ENCODE assay signal across 23 cellular contexts in the genomic region with DNA sequence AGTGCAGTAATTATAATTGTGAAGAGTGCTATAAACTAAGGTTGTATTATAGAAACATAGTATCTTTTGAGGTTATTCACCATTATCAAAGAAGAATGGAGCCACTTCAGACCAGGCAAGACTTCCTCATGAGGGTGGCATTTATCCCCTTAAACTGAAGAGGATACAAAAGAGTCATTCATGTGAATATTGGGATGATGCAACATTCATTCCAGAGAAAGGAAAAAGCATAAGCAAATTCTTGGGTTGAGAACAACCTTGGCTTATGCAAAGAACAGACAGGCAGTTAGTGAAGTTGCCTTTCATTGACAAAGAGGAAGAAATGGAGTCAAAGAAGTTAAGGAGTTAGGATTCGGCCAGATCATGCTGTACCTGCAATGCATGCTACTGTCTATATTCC.
DNase-seq lines count a peak whose midpoint lies in the region; ATAC-seq and TF ChIP-seq lines count a peak whose summit lies in the region.
"Had no signal": no experiment of that assay in that cellular context is flagged by ENCODE, and none has a peak within 500 bp of the region (broad histone marks: within the 10 kb centered on the region; RNA-seq: fewer than 3 reads in every experiment).

No MANE protein-coding gene starts in this region.

- H3K27me3 ChIP-seq in A673 (replicated peaks; ENCODE audit: insufficient read depth, low read depth, low read length, poor library complexity) (no peaks in the 10 kb centered on the region), dorsolateral prefrontal cortex (no peaks in the 10 kb centered on the region)
- H3K27me3 ChIP-seq: SJCRH30 had no signal

- ATAC-seq in WTC11 (no peak), GM21528 (IDR thresholded peaks at IDR 0.05; ENCODE audit: low FRiP score, unreplicated experiment) (no peak)
- ATAC-seq: PC-3 had no signal

- BruUV-seq in A673 (replicated peaks; lab: Mats Ljungman, UMichigan), result no TSS peak

- no peak overlapping the region for H3K27ac ChIP-seq in A673 (ENCODE audit: low read depth, low read length, poor library complexity, severe bottlenecking)
- no peak overlapping the region for H3K27ac ChIP-seq in dorsolateral prefrontal cortex
- H3K27ac ChIP-seq: KMS-11, SJCRH30 had no signal

- H3K4me3 ChIP-seq in A673 (ENCODE audit: low read depth, low read length, poor library complexity, severe bottlenecking) (no peak overlapping the region), dorsolateral prefrontal cortex (no peak overlapping the region)
- H3K4me3 ChIP-seq: SJCRH30 had no signal

- H3K36me3 Mint-ChIP-seq in WTC11, result no peaks in the 10 kb centered on the region
- H3K36me3 Mint-ChIP-seq: CD4-positive, alpha-beta memory T cell; IgD-negative memory B cell had no signal

- no peaks in the 10 kb centered on the region for H3K9me3 ChIP-seq in A673 (ENCODE audit: low read depth, low read length, poor library complexity, severe bottlenecking)
- H3K9me3 ChIP-seq: SJCRH30 had no signal

- H3K36me3 ChIP-seq in A673 (ENCODE audit: insufficient read depth, low read length, poor library complexity, severe bottlenecking), result no peaks in the 10 kb centered on the region
- H3K36me3 ChIP-seq: SJCRH30 had no signal

- H3K27ac Mint-ChIP-seq in WTC11, result peak overlapping the region; percentile 58; the same call in 1 of the 2 replicates
- H3K27ac Mint-ChIP-seq: CD4-positive, alpha-beta memory T cell; IgD-negative memory B cell had no signal

- no peak for TF ChIP-seq CTCF in A673 (conservative IDR thresholded peaks at IDR 0.05; ENCODE audit: low read depth, low read length)
- no peak for TF ChIP-seq CTCF in WTC11 (IDR thresholded peaks at IDR 0.05)
- TF ChIP-seq CTCF in dorsolateral prefrontal cortex (IDR thresholded peaks at IDR 0.05 in 54 of 56, conservative IDR thresholded peaks at IDR 0.05 in 2 of 56; ENCODE audit: low read depth in 1 of 56, partially characterized antibody in 56 of 56), result no peak

- H3K9me3 Mint-ChIP-seq in WTC11, result peaks cover 4% of the 10 kb centered on the region; the same call in 1 of the 2 replicates
- H3K9me3 Mint-ChIP-seq: H9 had no signal

- peaks cover under 1% of the 10 kb centered on the region for H3K4me1 ChIP-seq in A673 (ENCODE audit: insufficient read depth, low read length, poor library complexity, severe bottlenecking)
- H3K4me1 ChIP-seq: SJCRH30 had no signal

- intact Hi-C loops in A673 (cut with micrococcal nuclease; ENCODE audit: unreplicated experiment), result no loop called here
- intact Hi-C loops in dorsolateral prefrontal cortex (cut with DNase I), result no loop called here

- H3K27me3 Mint-ChIP-seq in WTC11 (ENCODE audit: low read depth), result no peaks in the 10 kb centered on the region
- H3K27me3 Mint-ChIP-seq: CD4-positive, alpha-beta memory T cell; IgD-negative memory B cell had no signal

- POLR2A ChIA-PET in A673 (lab: Charles Lee; ENCODE audit: low non-redundant PET) (no interaction called here), WTC11 (lab: Charles Lee) (no interaction called here)

- H3K4me1 Mint-ChIP-seq in WTC11, result peaks cover 36% of the 10 kb centered on the region
- H3K4me1 Mint-ChIP-seq: CD4-positive, alpha-beta memory T cell; IgD-negative memory B cell had no signal

- no peak overlapping the region for H3K4me3 Mint-ChIP-seq in WTC11
- H3K4me3 Mint-ChIP-seq: CD4-positive, alpha-beta memory T cell; H9; IgD-negative memory B cell had no signal

- CTCF ChIA-PET in A673 (lab: Charles Lee), result no interaction called here
- CTCF ChIA-PET in WTC11 (lab: Charles Lee), result no interaction called here

- DNase-seq in A673 (ENCODE audit: low spot score) (peak; percentile 24), HT1080 (ENCODE audit: low read depth) (peak; percentile 25), WTC11 (ENCODE audit: low spot score) (no peak), renal cortical epithelial cell (ENCODE audit: low read depth) (peak; percentile 54), NCI-H510A treated with DMSO at 0.1 percent for 48 hours (lab: John Stamatoyannopoulos, UW) (no peak), dorsolateral prefrontal cortex (no peak)
- DNase-seq: C1 segment of cervical spinal cord; Calu3; CD4-positive, alpha-beta memory T cell; H9; MM.1S; NCI-H1694; NCI-H2029 treated with DMSO at 0.1 percent for 48 hours; NCI-H2171; NCI-H226; NCI-H510A; NCI-H82; NK-92 treated with Interleukin-12 subunit alpha and Interleukin-12 subunit beta, amount 100 ng/mL, for 24 hours; PC-3; SJCRH30 had no signal

TF ChIP-seq in WTC11, 78 proteins besides CTCF, POLR2A, EP300 and RAD21 (continues in another document):
- TF ChIP-seq SMAD4 (CRISPR knock-in tag; IDR thresholded peaks at IDR 0.05), result no peak
- TF ChIP-seq ZNF138 (CRISPR knock-in tag; conservative IDR thresholded peaks at IDR 0.05), result no peak
- TF ChIP-seq, protein P1, sequence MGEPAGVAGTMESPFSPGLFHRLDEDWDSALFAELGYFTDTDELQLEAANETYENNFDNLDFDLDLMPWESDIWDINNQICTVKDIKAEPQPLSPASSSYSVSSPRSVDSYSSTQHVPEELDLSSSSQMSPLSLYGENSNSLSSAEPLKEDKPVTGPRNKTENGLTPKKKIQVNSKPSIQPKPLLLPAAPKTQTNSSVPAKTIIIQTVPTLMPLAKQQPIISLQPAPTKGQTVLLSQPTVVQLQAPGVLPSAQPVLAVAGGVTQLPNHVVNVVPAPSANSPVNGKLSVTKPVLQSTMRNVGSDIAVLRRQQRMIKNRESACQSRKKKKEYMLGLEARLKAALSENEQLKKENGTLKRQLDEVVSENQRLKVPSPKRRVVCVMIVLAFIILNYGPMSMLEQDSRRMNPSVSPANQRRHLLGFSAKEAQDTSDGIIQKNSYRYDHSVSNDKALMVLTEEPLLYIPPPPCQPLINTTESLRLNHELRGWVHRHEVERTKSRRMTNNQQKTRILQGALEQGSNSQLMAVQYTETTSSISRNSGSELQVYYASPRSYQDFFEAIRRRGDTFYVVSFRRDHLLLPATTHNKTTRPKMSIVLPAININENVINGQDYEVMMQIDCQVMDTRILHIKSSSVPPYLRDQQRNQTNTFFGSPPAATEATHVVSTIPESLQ (CRISPR knock-in tag; IDR thresholded peaks at IDR 0.05), result no peak
- no peak for TF ChIP-seq ZNF232 (CRISPR knock-in tag; IDR thresholded peaks at IDR 0.05)
- TF ChIP-seq ZNF219 (CRISPR knock-in tag; IDR thresholded peaks at IDR 0.05; ENCODE audit: borderline replicate concordance), result no peak
- TF ChIP-seq, protein P2, sequence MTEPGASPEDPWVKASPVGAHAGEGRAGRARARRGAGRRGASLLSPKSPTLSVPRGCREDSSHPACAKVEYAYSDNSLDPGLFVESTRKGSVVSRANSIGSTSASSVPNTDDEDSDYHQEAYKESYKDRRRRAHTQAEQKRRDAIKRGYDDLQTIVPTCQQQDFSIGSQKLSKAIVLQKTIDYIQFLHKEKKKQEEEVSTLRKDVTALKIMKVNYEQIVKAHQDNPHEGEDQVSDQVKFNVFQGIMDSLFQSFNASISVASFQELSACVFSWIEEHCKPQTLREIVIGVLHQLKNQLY (CRISPR knock-in tag; IDR thresholded peaks at IDR 0.05), result no peak
- TF ChIP-seq, protein P3, sequence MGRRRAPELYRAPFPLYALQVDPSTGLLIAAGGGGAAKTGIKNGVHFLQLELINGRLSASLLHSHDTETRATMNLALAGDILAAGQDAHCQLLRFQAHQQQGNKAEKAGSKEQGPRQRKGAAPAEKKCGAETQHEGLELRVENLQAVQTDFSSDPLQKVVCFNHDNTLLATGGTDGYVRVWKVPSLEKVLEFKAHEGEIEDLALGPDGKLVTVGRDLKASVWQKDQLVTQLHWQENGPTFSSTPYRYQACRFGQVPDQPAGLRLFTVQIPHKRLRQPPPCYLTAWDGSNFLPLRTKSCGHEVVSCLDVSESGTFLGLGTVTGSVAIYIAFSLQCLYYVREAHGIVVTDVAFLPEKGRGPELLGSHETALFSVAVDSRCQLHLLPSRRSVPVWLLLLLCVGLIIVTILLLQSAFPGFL (CRISPR knock-in tag; IDR thresholded peaks at IDR 0.05; ENCODE audit: borderline replicate concordance), result no peak
- no peak for TF ChIP-seq TEAD4 (CRISPR knock-in tag; IDR thresholded peaks at IDR 0.05)
- TF ChIP-seq KAT7 (CRISPR knock-in tag; IDR thresholded peaks at IDR 0.05; ENCODE audit: borderline replicate concordance), result no peak
- TF ChIP-seq ZNF396 (CRISPR knock-in tag; IDR thresholded peaks at IDR 0.05; ENCODE audit: borderline replicate concordance), result no peak
- TF ChIP-seq, protein P4, sequence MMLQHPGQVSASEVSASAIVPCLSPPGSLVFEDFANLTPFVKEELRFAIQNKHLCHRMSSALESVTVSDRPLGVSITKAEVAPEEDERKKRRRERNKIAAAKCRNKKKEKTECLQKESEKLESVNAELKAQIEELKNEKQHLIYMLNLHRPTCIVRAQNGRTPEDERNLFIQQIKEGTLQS (CRISPR knock-in tag; conservative IDR thresholded peaks at IDR 0.05), result no peak
- no peak for TF ChIP-seq JUN (CRISPR knock-in tag; IDR thresholded peaks at IDR 0.05)
- TF ChIP-seq, protein P5, sequence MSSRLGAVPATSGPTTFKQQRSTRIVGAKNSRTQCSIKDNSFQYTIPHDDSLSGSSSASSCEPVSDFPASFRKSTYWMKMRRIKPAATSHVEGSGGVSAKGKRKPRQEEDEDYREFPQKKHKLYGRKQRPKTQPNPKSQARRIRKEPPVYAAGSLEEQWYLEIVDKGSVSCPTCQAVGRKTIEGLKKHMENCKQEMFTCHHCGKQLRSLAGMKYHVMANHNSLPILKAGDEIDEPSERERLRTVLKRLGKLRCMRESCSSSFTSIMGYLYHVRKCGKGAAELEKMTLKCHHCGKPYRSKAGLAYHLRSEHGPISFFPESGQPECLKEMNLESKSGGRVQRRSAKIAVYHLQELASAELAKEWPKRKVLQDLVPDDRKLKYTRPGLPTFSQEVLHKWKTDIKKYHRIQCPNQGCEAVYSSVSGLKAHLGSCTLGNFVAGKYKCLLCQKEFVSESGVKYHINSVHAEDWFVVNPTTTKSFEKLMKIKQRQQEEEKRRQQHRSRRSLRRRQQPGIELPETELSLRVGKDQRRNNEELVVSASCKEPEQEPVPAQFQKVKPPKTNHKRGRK (CRISPR knock-in tag; IDR thresholded peaks at IDR 0.05; ENCODE audit: borderline replicate concordance), result no peak
- TF ChIP-seq, protein P6, sequence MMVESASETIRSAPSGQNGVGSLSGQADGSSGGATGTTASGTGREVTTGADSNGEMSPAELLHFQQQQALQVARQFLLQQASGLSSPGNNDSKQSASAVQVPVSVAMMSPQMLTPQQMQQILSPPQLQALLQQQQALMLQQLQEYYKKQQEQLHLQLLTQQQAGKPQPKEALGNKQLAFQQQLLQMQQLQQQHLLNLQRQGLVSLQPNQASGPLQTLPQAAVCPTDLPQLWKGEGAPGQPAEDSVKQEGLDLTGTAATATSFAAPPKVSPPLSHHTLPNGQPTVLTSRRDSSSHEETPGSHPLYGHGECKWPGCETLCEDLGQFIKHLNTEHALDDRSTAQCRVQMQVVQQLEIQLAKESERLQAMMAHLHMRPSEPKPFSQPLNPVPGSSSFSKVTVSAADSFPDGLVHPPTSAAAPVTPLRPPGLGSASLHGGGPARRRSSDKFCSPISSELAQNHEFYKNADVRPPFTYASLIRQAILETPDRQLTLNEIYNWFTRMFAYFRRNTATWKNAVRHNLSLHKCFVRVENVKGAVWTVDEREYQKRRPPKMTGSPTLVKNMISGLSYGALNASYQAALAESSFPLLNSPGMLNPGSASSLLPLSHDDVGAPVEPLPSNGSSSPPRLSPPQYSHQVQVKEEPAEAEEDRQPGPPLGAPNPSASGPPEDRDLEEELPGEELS (CRISPR knock-in tag; IDR thresholded peaks at IDR 0.05), result no peak

Comparison
In these comparisons a context has a peak if more than half of its experiments do, and no peak if none do; other contexts are left out.
1. DNase-seq: peak in A673 (single experiment), HT1080 (single experiment) and renal cortical epithelial cell (single experiment); none in WTC11 (single experiment), NCI-H510A treated with DMSO at 0.1 percent for 48 hours (single experiment) and dorsolateral prefrontal cortex (0 of 10).